ENCODE assay signal across 17 cellular contexts in genomic region chr11:27207025-27207650, GRCh38.
A peak's percentile ranks its signal among the peaks of the same experiment; 100 is the strongest.
DNase-seq lines count a peak whose midpoint lies in the region; ATAC-seq, FAIRE-seq and TF ChIP-seq lines count a peak whose summit lies in the region.
"Had no signal": no experiment of that assay in that cellular context is flagged by ENCODE, and none has a peak within 500 bp of the region (broad histone marks: within the 10 kb centered on the region; RNA-seq: fewer than 3 reads in every experiment).

No MANE protein-coding gene starts in this region.

- POLR2A ChIA-PET in HEK293 (lab: Yijun Ruan, JAX): no interaction called here
- POLR2A ChIA-PET in K562 (lab: Yijun Ruan, JAX): interaction anchor here (0.9 to 1.0 kb wide), 2 partner anchors 9 to 11 kb away, joined by 3 read pairs; no protein-coding TSS in a partner anchor

- peak overlapping the region; percentile 56 for H2BK12ac ChIP-seq in trophoblast cell (ENCODE audit: low read length)

- DNase-seq in OCI-M1 (lab: John Stamatoyannopoulos, UW): peak; percentile 38
- peak in 2 of 4 experiments; percentile 23 to 31 for DNase-seq in K562 (ENCODE audit: extremely low read depth in 1 of 4, low spot score in 3 of 4)
- no peak for DNase-seq in trophoblast cell
- no peak for DNase-seq in HTR-8/SVneo (ENCODE audit: insufficient read length, low spot score)
- DNase-seq in kidney glomerular epithelial cell (lab: John Stamatoyannopoulos, UW): no peak
- DNase-seq: CD8-positive, alpha-beta T cell; DMS79; Karpas-422; MV-4-11; NCI-H1417; NCI-H187 treated with DMSO at 0.1 percent for 48 hours; NCI-H82 had no signal

- 21% methylated on average over 2 of the region's 2 CpGs for WGBS in K562 (ENCODE audit: insufficient coverage, low coverage, missing lambda C conversion rate)
- no CpG with 5 or more reads among the region's 2 CpGs for WGBS in trophoblast cell (ENCODE audit: extremely low coverage, insufficient coverage, insufficient read length)

- no peak overlapping the region for H2AFZ ChIP-seq in K562 (ENCODE audit: low read depth, low read length)
- H2AFZ ChIP-seq in trophoblast cell (ENCODE audit: insufficient read depth, low read length, poor library complexity): no peak overlapping the region

- H4K12ac ChIP-seq in trophoblast cell (ENCODE audit: low read depth, low read length): no peak overlapping the region

- no peaks in the 10 kb centered on the region for H3K79me2 ChIP-seq in K562 (ENCODE audit: control insufficient read depth, insufficient read depth, low read length)
- no peaks in the 10 kb centered on the region for H3K79me2 ChIP-seq in trophoblast cell (ENCODE audit: control insufficient read depth, insufficient read depth, low read length, poor library complexity)

- no peaks in the 10 kb centered on the region for H3K27me3 ChIP-seq in K562 (ENCODE audit: control insufficient read depth in 2 of 2, insufficient read depth in 2 of 2, low read length in 2 of 2)
- H3K27me3 ChIP-seq in trophoblast cell (ENCODE audit: insufficient read depth, low read length): no peaks in the 10 kb centered on the region

- H3K4me3 ChIP-seq in HEK293 (ENCODE audit: low read depth, low read length) (no peak overlapping the region), K562 (no peak overlapping the region), trophoblast cell (ENCODE audit: low read depth, low read length) (no peak overlapping the region)

- H3K4me2 ChIP-seq in K562 (ENCODE audit: insufficient read depth, low read length) (peak overlapping the region; percentile 29), trophoblast cell (ENCODE audit: low read length) (no peak overlapping the region)

- ATAC-seq in K562 (peak; percentile 30), HG02798 (IDR thresholded peaks at IDR 0.05; ENCODE audit: poor library complexity, unreplicated experiment) (no peak), HG03442 (IDR thresholded peaks at IDR 0.05; ENCODE audit: unreplicated experiment) (no peak)
- ATAC-seq: CD8-positive, alpha-beta T cell had no signal

- TF ChIP-seq CTCF in HEK293 (tag by site-specific recombination; IDR thresholded peaks at IDR 0.05) (no peak), K562 (IDR thresholded peaks at IDR 0.05 in 2 of 3, conservative IDR thresholded peaks at IDR 0.05 in 1 of 3; ENCODE audit: insufficient read depth in 2 of 3, low read depth in 1 of 3, low read length in 3 of 3) (no peak)

- FAIRE-seq in K562 (lab: Jason Lieb, UNC) (peak; percentile 48), HTR-8/SVneo (lab: Jason Lieb, UNC) (no peak)
- FAIRE-seq: D721Med, G401.6 had no signal

- intact Hi-C loops in K562 (cut with micrococcal nuclease): no loop called here

- no TSS peak for BruUV-seq in K562 (replicated peaks; lab: Mats Ljungman, UMichigan)

- peak overlapping the region; percentile 50 for H4K91ac ChIP-seq in trophoblast cell (ENCODE audit: low read depth, low read length)

- H3K23ac ChIP-seq in trophoblast cell (ENCODE audit: low read length): no peak overlapping the region

- H3K9me3 ChIP-seq in HEK293 (ENCODE audit: control insufficient read depth, insufficient read depth, low read depth, low read length): no peaks in the 10 kb centered on the region
- H3K9me3 ChIP-seq in K562 (replicated peaks; ENCODE audit: control insufficient read depth, insufficient read depth, low read depth, low read length): no peaks in the 10 kb centered on the region
- no peaks in the 10 kb centered on the region for H3K9me3 ChIP-seq in trophoblast cell (ENCODE audit: insufficient read depth, low read depth, low read length)

- H3K36me3 ChIP-seq in HEK293 (ENCODE audit: control insufficient read depth in 2 of 2, insufficient read depth in 1 of 2, low read length in 2 of 2) (peaks cover 0 to 22% of the 10 kb centered on the region in 2 experiments; a peak in 1 of 3 replicates), K562 (ENCODE audit: control insufficient read depth, insufficient read depth, low read length) (no peaks in the 10 kb centered on the region; the same call in 2 of the 3 replicates), trophoblast cell (ENCODE audit: control insufficient read depth in 1 of 2, insufficient read depth in 2 of 2, low read length in 2 of 2) (no peaks in the 10 kb centered on the region)

- H3K79me1 ChIP-seq in trophoblast cell (ENCODE audit: low read length): peaks cover 17% of the 10 kb centered on the region

- TF ChIP-seq EP300 in K562 (IDR thresholded peaks at IDR 0.05; ENCODE audit: low read length): 0 out of 2 replicates have a peak, but pooled peaks have one; percentile 15

- in situ Hi-C loops in K562 (cut with MboI): no loop called here

- H2AK5ac ChIP-seq in trophoblast cell (ENCODE audit: low read length): no peak overlapping the region

- H2BK120ac ChIP-seq in trophoblast cell (ENCODE audit: insufficient read depth, low read length, poor library complexity): peak overlapping the region; percentile 12

- H3K4me1 ChIP-seq in HEK293 (ENCODE audit: control insufficient read depth, insufficient read depth, low read length) (peaks cover 13% of the 10 kb centered on the region; the same call in 1 of the 2 replicates), K562 (replicated peaks in 1 of 2; ENCODE audit: control insufficient read depth in 2 of 2, insufficient read depth in 2 of 2, low read length in 2 of 2) (peaks cover 11 to 42% of the 10 kb centered on the region in 2 experiments; a peak in 4 of 5 replicates), trophoblast cell (ENCODE audit: control insufficient read depth in 1 of 2, insufficient read depth in 2 of 2, low read length in 2 of 2) (peaks cover 8 to 15% of the 10 kb centered on the region in 2 experiments)

- H3K9ac ChIP-seq in K562 (ENCODE audit: insufficient read depth in 1 of 2, low read depth in 2 of 2, low read length in 2 of 2) (no peak overlapping the region), trophoblast cell (ENCODE audit: low read length) (no peak overlapping the region)

- no peaks in the 10 kb centered on the region for H3K9me1 ChIP-seq in K562 (ENCODE audit: control insufficient read depth, insufficient read depth, low read length)

- CTCF ChIA-PET in HEK293 (lab: Yijun Ruan, JAX): interaction anchor here (0.7 to 3.5 kb wide), 5 partner anchors 10 to 278 kb away, joined by 3 to 17 read pairs (median 4); no protein-coding TSS in a partner anchor
- CTCF ChIA-PET in K562 (lab: Yijun Ruan, JAX; ENCODE audit: low intra/inter-chr PET ratio): interaction anchor here (0.6 kb wide), 1 partner anchor 290 kb away, joined by 3 read pairs; no protein-coding TSS in a partner anchor

- no peak for TF ChIP-seq POLR2A in K562 (conservative IDR thresholded peaks at IDR 0.05)

- no peak overlapping the region for H3K14ac ChIP-seq in trophoblast cell (ENCODE audit: low read length)

- no peak overlapping the region for H3K4ac ChIP-seq in trophoblast cell (ENCODE audit: low read depth, low read length)

- no peak for TF ChIP-seq RAD21 in K562 (CRISPR knock-in tag; conservative IDR thresholded peaks at IDR 0.05 in 1 of 2, IDR thresholded peaks at IDR 0.05 in 1 of 2)

- no peak overlapping the region for H3K27ac ChIP-seq in HEK293 (ENCODE audit: extremely low read depth, low read depth, low read length)
- H3K27ac ChIP-seq in K562 (ENCODE audit: extremely low read depth, low read depth, low read length): no peak overlapping the region; the same call in 2 of the 3 replicates
- no peak overlapping the region for H3K27ac ChIP-seq in trophoblast cell (ENCODE audit: low read depth, low read length)

- no peak overlapping the region for H2BK5ac ChIP-seq in trophoblast cell (ENCODE audit: low read depth, low read length, poor library complexity)

- H3K18ac ChIP-seq in trophoblast cell (ENCODE audit: low read length): no peak overlapping the region

- no peaks in the 10 kb centered on the region for H4K20me1 ChIP-seq in K562 (replicated peaks; ENCODE audit: control insufficient read depth, insufficient read depth, low read length)

- no peak overlapping the region for H4K8ac ChIP-seq in trophoblast cell (ENCODE audit: low read depth, low read length)

TF ChIP-seq in HEK293, 187 proteins besides CTCF, POLR2A, EP300 and RAD21 (continues in another document):
- TF ChIP-seq ZBTB6 (tag by site-specific recombination; IDR thresholded peaks at IDR 0.05): no peak
- no peak for TF ChIP-seq ZNF335 (tag by site-specific recombination; conservative IDR thresholded peaks at IDR 0.05)
- TF ChIP-seq ZNF274 (IDR thresholded peaks at IDR 0.05; ENCODE audit: low read length): no peak
- TF ChIP-seq ZNF274 (tag by site-specific recombination; IDR thresholded peaks at IDR 0.05; ENCODE audit: borderline replicate concordance): no peak
- TF ChIP-seq ZNF596 (tag by site-specific recombination; IDR thresholded peaks at IDR 0.05): no peak

TF ChIP-seq in K562, 482 proteins besides CTCF, POLR2A, EP300 and RAD21 (continues in another document):
- TF ChIP-seq, protein P1, sequence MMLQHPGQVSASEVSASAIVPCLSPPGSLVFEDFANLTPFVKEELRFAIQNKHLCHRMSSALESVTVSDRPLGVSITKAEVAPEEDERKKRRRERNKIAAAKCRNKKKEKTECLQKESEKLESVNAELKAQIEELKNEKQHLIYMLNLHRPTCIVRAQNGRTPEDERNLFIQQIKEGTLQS (IDR thresholded peaks at IDR 0.05): peak; percentile 17; the same call in 1 of the 2 replicates
- TF ChIP-seq, protein P1 (CRISPR knock-in tag; conservative IDR thresholded peaks at IDR 0.05): no peak
- TF ChIP-seq TAL1 (IDR thresholded peaks at IDR 0.05): no peak
- no peak for TF ChIP-seq ELF1 (tag; IDR thresholded peaks at IDR 0.05)
- no peak for TF ChIP-seq ZSCAN29 (IDR thresholded peaks at IDR 0.05)
- TF ChIP-seq, protein P2, sequence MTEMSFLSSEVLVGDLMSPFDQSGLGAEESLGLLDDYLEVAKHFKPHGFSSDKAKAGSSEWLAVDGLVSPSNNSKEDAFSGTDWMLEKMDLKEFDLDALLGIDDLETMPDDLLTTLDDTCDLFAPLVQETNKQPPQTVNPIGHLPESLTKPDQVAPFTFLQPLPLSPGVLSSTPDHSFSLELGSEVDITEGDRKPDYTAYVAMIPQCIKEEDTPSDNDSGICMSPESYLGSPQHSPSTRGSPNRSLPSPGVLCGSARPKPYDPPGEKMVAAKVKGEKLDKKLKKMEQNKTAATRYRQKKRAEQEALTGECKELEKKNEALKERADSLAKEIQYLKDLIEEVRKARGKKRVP (CRISPR knock-in tag; IDR thresholded peaks at IDR 0.05): no peak
- TF ChIP-seq ARID1B (IDR thresholded peaks at IDR 0.05): peak; percentile 19; the same call in 1 of the 2 replicates

Comparison
In these comparisons a context has a peak if more than half of its experiments do, and no peak if none do; other contexts are left out.
1. Of the 44 proteins assayed by ChIP-seq in both K562 and HEK293: peak only in K562: none; only in HEK293: PRDM10; in both: none; in neither: 43.